In genomic region chr6:5094327-5094726, GRCh38 we compare ENCODE assay signal across 12 cellular contexts. TPM values are rescaled to one million over a fixed set of nuclear protein-coding genes. Genes with fewer than 3 reads are reported as not detected.
A peak's percentile ranks its signal among the peaks of the same experiment; 100 is the strongest.
DNase-seq lines count a peak whose midpoint lies in the region; ATAC-seq, FAIRE-seq and TF ChIP-seq lines count a peak whose summit lies in the region.
"Had no signal": no experiment of that assay in that cellular context is flagged by ENCODE, and none has a peak within 500 bp of the region (broad histone marks: within the 10 kb centered on the region; RNA-seq: fewer than 3 reads in every experiment).

No MANE protein-coding gene starts in this region.

- H3K27ac Mint-ChIP-seq in stimulated activated memory B cell treated with anti-CD40 and anti-IgM and Interleukin-4, amounts not matched to agents 10 μg/mL and 1 μg/mL and 100 μg/mL, for 72 hours = peak overlapping the region; percentile 57
- H3K27ac Mint-ChIP-seq: WTC11 had no signal

- H3K27me3 Mint-ChIP-seq in stimulated activated memory B cell treated with anti-CD40 and anti-IgM and Interleukin-4, amounts not matched to agents 10 μg/mL and 1 μg/mL and 100 μg/mL, for 72 hours = no peaks in the 10 kb centered on the region

- TF ChIP-seq POLR2A in H54 (IDR thresholded peaks at IDR 0.05; ENCODE audit: low read depth, low read length) = no peak

- H3K27me3 ChIP-seq in SJCRH30 = no peaks in the 10 kb centered on the region

- H3K4me3 Mint-ChIP-seq in stimulated activated memory B cell treated with anti-CD40 and anti-IgM and Interleukin-4, amounts not matched to agents 10 μg/mL and 1 μg/mL and 100 μg/mL, for 72 hours = peak overlapping the region; percentile 10
- H3K4me3 Mint-ChIP-seq: WTC11 had no signal

- H3K36me3 Mint-ChIP-seq in stimulated activated memory B cell treated with anti-CD40 and anti-IgM and Interleukin-4, amounts not matched to agents 10 μg/mL and 1 μg/mL and 100 μg/mL, for 72 hours = no peaks in the 10 kb centered on the region
- H3K36me3 Mint-ChIP-seq: WTC11 had no signal

- H3K9me3 Mint-ChIP-seq in stimulated activated memory B cell treated with anti-CD40 and anti-IgM and Interleukin-4, amounts not matched to agents 10 μg/mL and 1 μg/mL and 100 μg/mL, for 72 hours = no peaks in the 10 kb centered on the region
- H3K9me3 Mint-ChIP-seq: WTC11 had no signal

- no peak overlapping the region for H3K27ac ChIP-seq in SJCRH30
- H3K27ac ChIP-seq: psoas muscle had no signal

- peaks cover 42% of the 10 kb centered on the region for H3K4me1 Mint-ChIP-seq in stimulated activated memory B cell treated with anti-CD40 and anti-IgM and Interleukin-4, amounts not matched to agents 10 μg/mL and 1 μg/mL and 100 μg/mL, for 72 hours

- no peak overlapping the region for H3K4me3 ChIP-seq in SJCRH30
- H3K4me3 ChIP-seq in fibroblast of pulmonary artery (replicated peaks; ENCODE audit: low read depth, low read length) = no peak overlapping the region
- H3K4me3 ChIP-seq: psoas muscle had no signal

- H3K36me3 ChIP-seq in SJCRH30 = no peaks in the 10 kb centered on the region

- DNase-seq in H54 (ENCODE audit: insufficient read length, low spot score) = peak; percentile 48
- DNase-seq in SJCRH30 = peak; percentile 8 to 51
- peak; percentile 84 for DNase-seq in fibroblast of pulmonary artery (ENCODE audit: low read depth)
- no peak for DNase-seq in NCI-H1048 (lab: John Stamatoyannopoulos, UW)
- DNase-seq: cerebellar nuclear complex, NCI-H1105, NCI-H526 treated with DMSO at 0.1 percent for 48 hours, psoas muscle had no signal

- peak; percentile 52 for FAIRE-seq in H54 (lab: Jason Lieb, UNC)

- peaks cover 4% of the 10 kb centered on the region; the same call in 1 of the 2 replicates for H3K4me1 ChIP-seq in SJCRH30
- H3K4me1 ChIP-seq: psoas muscle had no signal

- no peak for TF ChIP-seq CTCF in fibroblast of pulmonary artery (IDR thresholded peaks at IDR 0.05; ENCODE audit: low read length, missing control alignments)

- no peak for ATAC-seq in stimulated activated memory B cell treated with anti-CD40 and anti-IgM and Interleukin-4, amounts not matched to agents 10 μg/mL and 1 μg/mL and 100 μg/mL, for 72 hours
- ATAC-seq in HG02678 (IDR thresholded peaks at IDR 0.05; ENCODE audit: unreplicated experiment) = no peak
- ATAC-seq in esophagus mucosa = no peak
- ATAC-seq: WTC11 had no signal

- no peaks in the 10 kb centered on the region for H3K9me3 ChIP-seq in SJCRH30 (replicated peaks)
- H3K9me3 ChIP-seq: psoas muscle had no signal

RNA-seq across cellular contexts. Expression of gene PPP1R3G, which starts 9.2 kb away (rescaled TPM):
- total RNA-seq in SJCRH30 (2014; rRNA removed; shearing (Covaris generic)) = 0.71 and 1.0 TPM in 2 replicates
- 2.0 TPM for total RNA-seq in esophagus mucosa
